ENCODE assay signal across 8 cellular contexts in genomic region chr17:40417609-40418427, GRCh38. TPM values are rescaled to one million over a fixed set of nuclear protein-coding genes. Genes with fewer than 3 reads are reported as not detected.
DNase-seq lines count a peak whose midpoint lies in the region; ATAC-seq lines count a peak whose summit lies in the region.

A gene with protein sequence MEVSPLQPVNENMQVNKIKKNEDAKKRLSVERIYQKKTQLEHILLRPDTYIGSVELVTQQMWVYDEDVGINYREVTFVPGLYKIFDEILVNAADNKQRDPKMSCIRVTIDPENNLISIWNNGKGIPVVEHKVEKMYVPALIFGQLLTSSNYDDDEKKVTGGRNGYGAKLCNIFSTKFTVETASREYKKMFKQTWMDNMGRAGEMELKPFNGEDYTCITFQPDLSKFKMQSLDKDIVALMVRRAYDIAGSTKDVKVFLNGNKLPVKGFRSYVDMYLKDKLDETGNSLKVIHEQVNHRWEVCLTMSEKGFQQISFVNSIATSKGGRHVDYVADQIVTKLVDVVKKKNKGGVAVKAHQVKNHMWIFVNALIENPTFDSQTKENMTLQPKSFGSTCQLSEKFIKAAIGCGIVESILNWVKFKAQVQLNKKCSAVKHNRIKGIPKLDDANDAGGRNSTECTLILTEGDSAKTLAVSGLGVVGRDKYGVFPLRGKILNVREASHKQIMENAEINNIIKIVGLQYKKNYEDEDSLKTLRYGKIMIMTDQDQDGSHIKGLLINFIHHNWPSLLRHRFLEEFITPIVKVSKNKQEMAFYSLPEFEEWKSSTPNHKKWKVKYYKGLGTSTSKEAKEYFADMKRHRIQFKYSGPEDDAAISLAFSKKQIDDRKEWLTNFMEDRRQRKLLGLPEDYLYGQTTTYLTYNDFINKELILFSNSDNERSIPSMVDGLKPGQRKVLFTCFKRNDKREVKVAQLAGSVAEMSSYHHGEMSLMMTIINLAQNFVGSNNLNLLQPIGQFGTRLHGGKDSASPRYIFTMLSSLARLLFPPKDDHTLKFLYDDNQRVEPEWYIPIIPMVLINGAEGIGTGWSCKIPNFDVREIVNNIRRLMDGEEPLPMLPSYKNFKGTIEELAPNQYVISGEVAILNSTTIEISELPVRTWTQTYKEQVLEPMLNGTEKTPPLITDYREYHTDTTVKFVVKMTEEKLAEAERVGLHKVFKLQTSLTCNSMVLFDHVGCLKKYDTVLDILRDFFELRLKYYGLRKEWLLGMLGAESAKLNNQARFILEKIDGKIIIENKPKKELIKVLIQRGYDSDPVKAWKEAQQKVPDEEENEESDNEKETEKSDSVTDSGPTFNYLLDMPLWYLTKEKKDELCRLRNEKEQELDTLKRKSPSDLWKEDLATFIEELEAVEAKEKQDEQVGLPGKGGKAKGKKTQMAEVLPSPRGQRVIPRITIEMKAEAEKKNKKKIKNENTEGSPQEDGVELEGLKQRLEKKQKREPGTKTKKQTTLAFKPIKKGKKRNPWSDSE (N-terminal part only) (minus strand): TSS chr17:40417896. CDS start chr17:40417791, 105 bp downstream.

- ATAC-seq in GM21367 (IDR thresholded peaks at IDR 0.05; ENCODE audit: unreplicated experiment) = peak; percentile 86
- peak; percentile 98 for ATAC-seq in effector memory CD8-positive, alpha-beta T cell (replicated peaks)

- no peaks in the 10 kb centered on the region for H3K27me3 Mint-ChIP-seq in effector memory CD8-positive, alpha-beta T cell

- peak within 1 kb of the TSS; percentile 2 to 84 for H3K27ac Mint-ChIP-seq in effector memory CD8-positive, alpha-beta T cell

- no peaks in the 10 kb centered on the region for H3K9me3 Mint-ChIP-seq in effector memory CD8-positive, alpha-beta T cell

- H3K36me3 Mint-ChIP-seq in effector memory CD8-positive, alpha-beta T cell (ENCODE audit: insufficient read depth) = peaks cover 8% of the 10 kb centered on the region

- H3K4me3 Mint-ChIP-seq in effector memory CD8-positive, alpha-beta T cell = peak within 1 kb of the TSS; percentile 81 to 92

- peaks cover 5 to 14% of the 10 kb centered on the region in 2 donors for H3K4me1 Mint-ChIP-seq in effector memory CD8-positive, alpha-beta T cell (ENCODE audit: low read depth in 2 of 2)

- DNase-seq in COR-L47 (lab: John Stamatoyannopoulos, UW) (peak; percentile 100), HT1080 (ENCODE audit: low read depth) (peak; percentile 100), NOMO-1 (lab: John Stamatoyannopoulos, UW; ENCODE audit: unreplicated experiment in 2 of 2) (peak; percentile 98 to 99), medulla oblongata (ENCODE audit: extremely low spot score) (peak; percentile 100)
- peak; percentile 100 for DNase-seq in activated CD8-positive, alpha-beta memory T cell treated with anti-CD3 and anti-CD28 coated beads for 24 hours
- DNase-seq in effector memory CD8-positive, alpha-beta T cell = peak; percentile 97 to 100 (median 98)
- DNase-seq in stimulated activated CD4-positive, alpha-beta T cell treated with anti-CD3 and anti-CD28 coated beads, TNF-alpha, amount 100 ng/mL, for 48 hours (ENCODE audit: low read depth in 3 of 3) = peak; percentile 92 to 94 (median 92)

RNA-seq across cellular contexts. Expression of the gene that starts here (rescaled TPM):
- total RNA-seq in HT1080 (2014; rRNA removed; shearing (Covaris generic)) = 154 and 155 TPM in 2 replicates
- 174 and 209 TPM in 2 replicates for polyA plus RNA-seq in HT1080 (2015; cell fraction: cytosol; rRNA removed)
- 586 and 643 TPM in 2 replicates for polyA plus RNA-seq in HT1080 (2015; cell fraction: nucleus; rRNA removed)

Comparison
In these comparisons a context has a peak if more than half of its experiments do, and no peak if none do; other contexts are left out.
1. Peak in every context shown above with its lines: DNase-seq and ATAC-seq.